ENCODE assay signal across 1 cellular context in the genomic region with DNA sequence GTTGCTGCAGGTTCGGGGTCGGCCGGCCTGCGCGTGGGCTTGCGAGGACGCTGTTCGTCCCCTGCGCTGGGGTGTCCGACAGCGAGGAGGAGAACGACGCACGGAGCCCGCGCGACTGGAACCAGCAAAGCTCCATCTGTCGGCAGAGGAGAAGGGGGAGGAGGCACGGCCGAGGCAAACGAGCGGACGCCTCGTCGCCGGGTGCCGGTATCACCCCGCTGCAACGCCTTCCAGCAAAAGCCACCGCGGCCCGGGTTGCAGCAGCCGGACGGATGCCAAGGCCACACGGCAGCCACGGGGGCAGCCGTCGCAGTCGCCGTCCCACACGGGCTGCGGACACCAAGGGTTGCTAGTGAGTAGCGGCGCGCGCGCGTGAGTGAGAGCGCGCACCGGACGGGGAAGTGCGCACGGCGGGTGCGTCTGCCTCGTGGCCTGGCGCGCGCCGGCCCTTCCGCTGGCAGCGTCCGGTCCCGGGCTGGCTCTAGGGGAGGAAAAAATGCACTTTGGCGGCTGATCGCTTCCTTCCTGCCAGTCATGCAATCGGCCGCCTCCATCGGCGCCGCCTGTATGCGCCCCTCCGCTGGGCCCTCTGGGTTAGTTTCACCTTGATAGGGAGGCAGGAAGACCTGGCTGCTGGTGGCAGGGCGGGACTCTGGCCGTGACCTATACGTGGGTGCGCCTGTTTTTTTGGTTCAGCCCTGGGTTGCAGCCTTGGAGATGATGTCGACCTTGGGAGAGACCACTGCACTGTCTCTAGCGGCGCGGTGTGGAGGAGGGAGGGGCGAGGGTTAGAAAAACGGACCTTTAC.
TF ChIP-seq lines count a peak whose summit lies in the region.

No MANE protein-coding gene starts in this region.

TF ChIP-seq in HepG2, 621 proteins besides CTCF, POLR2A, EP300 and RAD21 (continued from another document and continues in another):
- TF ChIP-seq, protein P1, sequence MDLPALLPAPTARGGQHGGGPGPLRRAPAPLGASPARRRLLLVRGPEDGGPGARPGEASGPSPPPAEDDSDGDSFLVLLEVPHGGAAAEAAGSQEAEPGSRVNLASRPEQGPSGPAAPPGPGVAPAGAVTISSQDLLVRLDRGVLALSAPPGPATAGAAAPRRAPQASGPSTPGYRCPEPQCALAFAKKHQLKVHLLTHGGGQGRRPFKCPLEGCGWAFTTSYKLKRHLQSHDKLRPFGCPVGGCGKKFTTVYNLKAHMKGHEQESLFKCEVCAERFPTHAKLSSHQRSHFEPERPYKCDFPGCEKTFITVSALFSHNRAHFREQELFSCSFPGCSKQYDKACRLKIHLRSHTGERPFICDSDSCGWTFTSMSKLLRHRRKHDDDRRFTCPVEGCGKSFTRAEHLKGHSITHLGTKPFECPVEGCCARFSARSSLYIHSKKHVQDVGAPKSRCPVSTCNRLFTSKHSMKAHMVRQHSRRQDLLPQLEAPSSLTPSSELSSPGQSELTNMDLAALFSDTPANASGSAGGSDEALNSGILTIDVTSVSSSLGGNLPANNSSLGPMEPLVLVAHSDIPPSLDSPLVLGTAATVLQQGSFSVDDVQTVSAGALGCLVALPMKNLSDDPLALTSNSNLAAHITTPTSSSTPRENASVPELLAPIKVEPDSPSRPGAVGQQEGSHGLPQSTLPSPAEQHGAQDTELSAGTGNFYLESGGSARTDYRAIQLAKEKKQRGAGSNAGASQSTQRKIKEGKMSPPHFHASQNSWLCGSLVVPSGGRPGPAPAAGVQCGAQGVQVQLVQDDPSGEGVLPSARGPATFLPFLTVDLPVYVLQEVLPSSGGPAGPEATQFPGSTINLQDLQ (CRISPR knock-in tag; IDR thresholded peaks at IDR 0.05): no peak
- TF ChIP-seq RFX1 (IDR thresholded peaks at IDR 0.05) (no peak), ZNF598 (CRISPR knock-in tag; IDR thresholded peaks at IDR 0.05; ENCODE audit: borderline replicate concordance) (0 out of 2 replicates have a peak, but pooled peaks have one; percentile 30), AHR (CRISPR knock-in tag; IDR thresholded peaks at IDR 0.05) (peak; percentile 39; the same call in 1 of the 2 replicates), ZNF441 (CRISPR knock-in tag; IDR thresholded peaks at IDR 0.05; ENCODE audit: borderline replicate concordance) (no peak), EZH2 (conservative IDR thresholded peaks at IDR 0.05; ENCODE audit: low read depth, low read length) (no peak), JUND (CRISPR knock-in tag; IDR thresholded peaks at IDR 0.05) (no peak), HES4 (CRISPR knock-in tag; IDR thresholded peaks at IDR 0.05; ENCODE audit: borderline replicate concordance) (peak; percentile 77; the same call in 1 of the 2 replicates), ZNF772 (CRISPR knock-in tag; IDR thresholded peaks at IDR 0.05) (peak; percentile 42; the same call in 1 of the 2 replicates), PHF20 (CRISPR knock-in tag; IDR thresholded peaks at IDR 0.05) (no peak), XRCC5 (optimal IDR thresholded peaks at IDR 0.05; ENCODE audit: low read length) (peak; percentile 38), ZNF83 (CRISPR knock-in tag; IDR thresholded peaks at IDR 0.05; ENCODE audit: borderline replicate concordance) (no peak), ZNF496 (CRISPR knock-in tag; IDR thresholded peaks at IDR 0.05; ENCODE audit: insufficient replicate concordance) (no peak), ZNF816 (CRISPR knock-in tag; IDR thresholded peaks at IDR 0.05; ENCODE audit: borderline replicate concordance) (no peak), HOXA5 (CRISPR knock-in tag; IDR thresholded peaks at IDR 0.05) (peak; percentile 61; the same call in 1 of the 2 replicates), ZNF7 (CRISPR knock-in tag; IDR thresholded peaks at IDR 0.05) (no peak), ZNF703 (CRISPR knock-in tag; IDR thresholded peaks at IDR 0.05; ENCODE audit: borderline replicate concordance) (peak; percentile 26; the same call in 1 of the 2 replicates), IRX3 (CRISPR knock-in tag; IDR thresholded peaks at IDR 0.05; ENCODE audit: borderline replicate concordance, low read depth) (0 out of 2 replicates have a peak, but pooled peaks have one; percentile 57), ELF4 (CRISPR knock-in tag; IDR thresholded peaks at IDR 0.05; ENCODE audit: borderline replicate concordance) (no peak), ZNF75D (CRISPR knock-in tag; IDR thresholded peaks at IDR 0.05; ENCODE audit: borderline replicate concordance) (no peak; the same call in 1 of the 2 replicates), CENPT (CRISPR knock-in tag; IDR thresholded peaks at IDR 0.05; ENCODE audit: low read depth) (no peak), KLF12 (CRISPR knock-in tag; IDR thresholded peaks at IDR 0.05; ENCODE audit: borderline replicate concordance) (no peak), ZNF569 (CRISPR knock-in tag; IDR thresholded peaks at IDR 0.05; ENCODE audit: borderline replicate concordance) (no peak), ZNF839 (CRISPR knock-in tag; IDR thresholded peaks at IDR 0.05; ENCODE audit: borderline replicate concordance) (no peak), HHEX (CRISPR knock-in tag; IDR thresholded peaks at IDR 0.05) (no peak), ZNF773 (CRISPR knock-in tag; IDR thresholded peaks at IDR 0.05; ENCODE audit: borderline replicate concordance) (no peak), FOSL2 (CRISPR knock-in tag; IDR thresholded peaks at IDR 0.05) (no peak), NPAS2 (CRISPR knock-in tag; IDR thresholded peaks at IDR 0.05; ENCODE audit: borderline replicate concordance) (no peak), ATRX (CRISPR knock-in tag; IDR thresholded peaks at IDR 0.05; ENCODE audit: borderline replicate concordance) (no peak), ASH2L (IDR thresholded peaks at IDR 0.05; ENCODE audit: insufficient read length, low read depth, low read length) (peak; percentile 52), FLYWCH1 (CRISPR knock-in tag; IDR thresholded peaks at IDR 0.05) (no peak), ZNF644 (CRISPR knock-in tag; IDR thresholded peaks at IDR 0.05; ENCODE audit: low read depth) (no peak), ZNF335 (CRISPR knock-in tag; IDR thresholded peaks at IDR 0.05) (no peak)
- TF ChIP-seq, protein P2, sequence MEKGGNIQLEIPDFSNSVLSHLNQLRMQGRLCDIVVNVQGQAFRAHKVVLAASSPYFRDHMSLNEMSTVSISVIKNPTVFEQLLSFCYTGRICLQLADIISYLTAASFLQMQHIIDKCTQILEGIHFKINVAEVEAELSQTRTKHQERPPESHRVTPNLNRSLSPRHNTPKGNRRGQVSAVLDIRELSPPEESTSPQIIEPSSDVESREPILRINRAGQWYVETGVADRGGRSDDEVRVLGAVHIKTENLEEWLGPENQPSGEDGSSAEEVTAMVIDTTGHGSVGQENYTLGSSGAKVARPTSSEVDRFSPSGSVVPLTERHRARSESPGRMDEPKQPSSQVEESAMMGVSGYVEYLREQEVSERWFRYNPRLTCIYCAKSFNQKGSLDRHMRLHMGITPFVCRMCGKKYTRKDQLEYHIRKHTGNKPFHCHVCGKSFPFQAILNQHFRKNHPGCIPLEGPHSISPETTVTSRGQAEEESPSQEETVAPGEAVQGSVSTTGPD (CRISPR knock-in tag; IDR thresholded peaks at IDR 0.05): no peak
- TF ChIP-seq, protein P3, sequence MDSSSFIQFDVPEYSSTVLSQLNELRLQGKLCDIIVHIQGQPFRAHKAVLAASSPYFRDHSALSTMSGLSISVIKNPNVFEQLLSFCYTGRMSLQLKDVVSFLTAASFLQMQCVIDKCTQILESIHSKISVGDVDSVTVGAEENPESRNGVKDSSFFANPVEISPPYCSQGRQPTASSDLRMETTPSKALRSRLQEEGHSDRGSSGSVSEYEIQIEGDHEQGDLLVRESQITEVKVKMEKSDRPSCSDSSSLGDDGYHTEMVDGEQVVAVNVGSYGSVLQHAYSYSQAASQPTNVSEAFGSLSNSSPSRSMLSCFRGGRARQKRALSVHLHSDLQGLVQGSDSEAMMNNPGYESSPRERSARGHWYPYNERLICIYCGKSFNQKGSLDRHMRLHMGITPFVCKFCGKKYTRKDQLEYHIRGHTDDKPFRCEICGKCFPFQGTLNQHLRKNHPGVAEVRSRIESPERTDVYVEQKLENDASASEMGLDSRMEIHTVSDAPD (CRISPR knock-in tag; IDR thresholded peaks at IDR 0.05): no peak
- TF ChIP-seq, protein P4, sequence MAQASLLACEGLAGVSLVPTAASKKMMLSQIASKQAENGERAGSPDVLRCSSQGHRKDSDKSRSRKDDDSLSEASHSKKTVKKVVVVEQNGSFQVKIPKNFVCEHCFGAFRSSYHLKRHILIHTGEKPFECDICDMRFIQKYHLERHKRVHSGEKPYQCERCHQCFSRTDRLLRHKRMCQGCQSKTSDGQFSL (CRISPR knock-in tag; IDR thresholded peaks at IDR 0.05): no peak
- TF ChIP-seq, protein P5, sequence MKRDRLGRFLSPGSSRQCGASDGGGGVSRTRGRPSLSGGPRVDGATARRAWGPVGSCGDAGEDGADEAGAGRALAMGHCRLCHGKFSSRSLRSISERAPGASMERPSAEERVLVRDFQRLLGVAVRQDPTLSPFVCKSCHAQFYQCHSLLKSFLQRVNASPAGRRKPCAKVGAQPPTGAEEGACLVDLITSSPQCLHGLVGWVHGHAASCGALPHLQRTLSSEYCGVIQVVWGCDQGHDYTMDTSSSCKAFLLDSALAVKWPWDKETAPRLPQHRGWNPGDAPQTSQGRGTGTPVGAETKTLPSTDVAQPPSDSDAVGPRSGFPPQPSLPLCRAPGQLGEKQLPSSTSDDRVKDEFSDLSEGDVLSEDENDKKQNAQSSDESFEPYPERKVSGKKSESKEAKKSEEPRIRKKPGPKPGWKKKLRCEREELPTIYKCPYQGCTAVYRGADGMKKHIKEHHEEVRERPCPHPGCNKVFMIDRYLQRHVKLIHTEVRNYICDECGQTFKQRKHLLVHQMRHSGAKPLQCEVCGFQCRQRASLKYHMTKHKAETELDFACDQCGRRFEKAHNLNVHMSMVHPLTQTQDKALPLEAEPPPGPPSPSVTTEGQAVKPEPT (CRISPR knock-in tag; IDR thresholded peaks at IDR 0.05; ENCODE audit: low read depth): peak; percentile 55; the same call in 1 of the 2 replicates
- TF ChIP-seq, protein P6, sequence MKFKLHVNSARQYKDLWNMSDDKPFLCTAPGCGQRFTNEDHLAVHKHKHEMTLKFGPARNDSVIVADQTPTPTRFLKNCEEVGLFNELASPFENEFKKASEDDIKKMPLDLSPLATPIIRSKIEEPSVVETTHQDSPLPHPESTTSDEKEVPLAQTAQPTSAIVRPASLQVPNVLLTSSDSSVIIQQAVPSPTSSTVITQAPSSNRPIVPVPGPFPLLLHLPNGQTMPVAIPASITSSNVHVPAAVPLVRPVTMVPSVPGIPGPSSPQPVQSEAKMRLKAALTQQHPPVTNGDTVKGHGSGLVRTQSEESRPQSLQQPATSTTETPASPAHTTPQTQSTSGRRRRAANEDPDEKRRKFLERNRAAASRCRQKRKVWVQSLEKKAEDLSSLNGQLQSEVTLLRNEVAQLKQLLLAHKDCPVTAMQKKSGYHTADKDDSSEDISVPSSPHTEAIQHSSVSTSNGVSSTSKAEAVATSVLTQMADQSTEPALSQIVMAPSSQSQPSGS (CRISPR knock-in tag; IDR thresholded peaks at IDR 0.05): no peak; the same call in none of the 2 replicates
- TF ChIP-seq, protein P7, sequence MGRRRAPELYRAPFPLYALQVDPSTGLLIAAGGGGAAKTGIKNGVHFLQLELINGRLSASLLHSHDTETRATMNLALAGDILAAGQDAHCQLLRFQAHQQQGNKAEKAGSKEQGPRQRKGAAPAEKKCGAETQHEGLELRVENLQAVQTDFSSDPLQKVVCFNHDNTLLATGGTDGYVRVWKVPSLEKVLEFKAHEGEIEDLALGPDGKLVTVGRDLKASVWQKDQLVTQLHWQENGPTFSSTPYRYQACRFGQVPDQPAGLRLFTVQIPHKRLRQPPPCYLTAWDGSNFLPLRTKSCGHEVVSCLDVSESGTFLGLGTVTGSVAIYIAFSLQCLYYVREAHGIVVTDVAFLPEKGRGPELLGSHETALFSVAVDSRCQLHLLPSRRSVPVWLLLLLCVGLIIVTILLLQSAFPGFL (CRISPR knock-in tag; IDR thresholded peaks at IDR 0.05): no peak
- TF ChIP-seq, protein P8, sequence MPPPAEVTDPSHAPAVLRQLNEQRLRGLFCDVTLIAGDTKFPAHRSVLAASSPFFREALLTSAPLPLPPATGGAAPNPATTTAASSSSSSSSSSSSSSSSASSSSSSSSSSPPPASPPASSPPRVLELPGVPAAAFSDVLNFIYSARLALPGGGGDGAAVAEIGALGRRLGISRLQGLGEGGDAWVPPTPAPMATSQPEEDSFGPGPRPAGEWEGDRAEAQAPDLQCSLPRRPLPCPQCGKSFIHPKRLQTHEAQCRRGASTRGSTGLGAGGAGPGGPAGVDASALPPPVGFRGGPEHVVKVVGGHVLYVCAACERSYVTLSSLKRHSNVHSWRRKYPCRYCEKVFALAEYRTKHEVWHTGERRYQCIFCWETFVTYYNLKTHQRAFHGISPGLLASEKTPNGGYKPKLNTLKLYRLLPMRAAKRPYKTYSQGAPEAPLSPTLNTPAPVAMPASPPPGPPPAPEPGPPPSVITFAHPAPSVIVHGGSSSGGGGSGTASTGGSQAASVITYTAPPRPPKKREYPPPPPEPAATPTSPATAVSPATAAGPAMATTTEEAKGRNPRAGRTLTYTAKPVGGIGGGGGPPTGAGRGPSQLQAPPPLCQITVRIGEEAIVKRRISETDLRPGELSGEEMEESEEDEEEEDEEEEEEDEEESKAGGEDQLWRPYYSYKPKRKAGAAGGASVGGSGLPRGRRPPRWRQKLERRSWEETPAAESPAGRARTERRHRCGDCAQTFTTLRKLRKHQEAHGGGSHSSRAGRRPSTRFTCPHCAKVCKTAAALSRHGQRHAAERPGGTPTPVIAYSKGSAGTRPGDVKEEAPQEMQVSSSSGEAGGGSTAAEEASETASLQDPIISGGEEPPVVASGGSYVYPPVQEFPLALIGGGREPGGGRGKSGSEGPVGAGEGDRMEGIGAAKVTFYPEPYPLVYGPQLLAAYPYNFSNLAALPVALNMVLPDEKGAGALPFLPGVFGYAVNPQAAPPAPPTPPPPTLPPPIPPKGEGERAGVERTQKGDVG (CRISPR knock-in tag; IDR thresholded peaks at IDR 0.05; ENCODE audit: borderline replicate concordance): no peak
- TF ChIP-seq, protein P9, sequence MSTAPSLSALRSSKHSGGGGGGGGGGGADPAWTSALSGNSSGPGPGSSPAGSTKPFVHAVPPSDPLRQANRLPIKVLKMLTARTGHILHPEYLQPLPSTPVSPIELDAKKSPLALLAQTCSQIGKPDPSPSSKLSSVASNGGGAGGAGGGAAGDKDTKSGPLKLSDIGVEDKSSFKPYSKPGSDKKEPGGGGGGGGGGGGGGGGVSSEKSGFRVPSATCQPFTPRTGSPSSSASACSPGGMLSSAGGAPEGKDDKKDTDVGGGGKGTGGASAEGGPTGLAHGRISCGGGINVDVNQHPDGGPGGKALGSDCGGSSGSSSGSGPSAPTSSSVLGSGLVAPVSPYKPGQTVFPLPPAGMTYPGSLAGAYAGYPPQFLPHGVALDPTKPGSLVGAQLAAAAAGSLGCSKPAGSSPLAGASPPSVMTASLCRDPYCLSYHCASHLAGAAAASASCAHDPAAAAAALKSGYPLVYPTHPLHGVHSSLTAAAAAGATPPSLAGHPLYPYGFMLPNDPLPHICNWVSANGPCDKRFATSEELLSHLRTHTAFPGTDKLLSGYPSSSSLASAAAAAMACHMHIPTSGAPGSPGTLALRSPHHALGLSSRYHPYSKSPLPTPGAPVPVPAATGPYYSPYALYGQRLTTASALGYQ (CRISPR knock-in tag; IDR thresholded peaks at IDR 0.05): 0 out of 2 replicates have a peak, but pooled peaks have one; percentile 6
